Comparison of ENCODE assay signal across 8 cellular contexts in the genomic region with DNA sequence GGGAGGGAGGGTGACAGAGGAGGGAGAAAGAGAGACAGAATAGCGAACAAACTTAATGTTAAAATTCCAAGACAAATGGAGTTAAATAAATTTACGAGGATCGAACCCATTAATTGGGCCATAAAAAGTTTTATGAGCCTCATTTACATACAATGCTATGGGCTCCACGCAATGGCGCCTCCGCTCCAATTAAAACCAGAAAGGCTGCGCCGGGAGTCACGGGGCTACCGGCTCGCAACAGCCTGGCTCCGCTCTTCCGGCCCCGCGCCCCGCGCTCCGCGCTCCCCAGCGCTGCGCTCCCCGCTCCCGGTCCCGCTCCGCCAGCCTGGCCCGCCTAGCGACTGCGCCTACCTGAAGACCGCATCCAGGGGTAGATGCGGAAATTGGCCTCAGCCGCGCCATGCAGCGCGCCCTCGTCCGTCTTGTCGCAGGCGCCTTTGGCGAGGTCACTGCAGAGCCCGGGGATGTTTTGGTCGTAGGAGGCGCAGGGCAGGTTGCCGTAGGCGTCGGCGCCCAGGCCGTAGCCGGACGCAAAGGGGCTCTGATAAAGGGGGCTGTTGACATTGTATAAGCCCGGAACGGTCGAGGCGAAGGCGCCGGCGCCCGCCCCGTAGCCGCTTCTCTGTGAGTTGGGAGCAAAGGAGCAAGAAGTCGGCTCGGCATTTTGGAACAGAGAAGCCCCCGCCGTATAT. TPM values are rescaled to one million over a fixed set of nuclear protein-coding genes. Genes with fewer than 3 reads are reported as not detected.
DNase-seq lines count a peak whose midpoint lies in the region; ATAC-seq and TF ChIP-seq lines count a peak whose summit lies in the region.

No MANE protein-coding gene starts in this region.

- peak overlapping the region; percentile 81 to 93 (median 89) for H3K9ac ChIP-seq in skeletal muscle tissue (ENCODE audit: low read depth in 1 of 3, low read length in 3 of 3)

- H3K27ac ChIP-seq in SJSA1 (no peak overlapping the region; the same call in 1 of the 2 replicates), foreskin keratinocyte (peak overlapping the region; percentile 63), skeletal muscle tissue (ENCODE audit: low read depth, low read length) (peak overlapping the region; percentile 88)

- DNase-seq in DMS 273 (lab: John Stamatoyannopoulos, UW; ENCODE audit: unreplicated experiment) = peak; percentile 84
- no peak for DNase-seq in DMS 273 treated with DMSO at 0.1 percent for 48 hours (lab: John Stamatoyannopoulos, UW)
- peak; percentile 43 to 58 for DNase-seq in SJSA1 (ENCODE audit: low read depth in 1 of 2, low spot score in 2 of 2)
- peak; percentile 37 to 69 for DNase-seq in foreskin keratinocyte
- DNase-seq in NCI-H526 (lab: John Stamatoyannopoulos, UW) = no peak
- no peak for DNase-seq in middle frontal gyrus (ENCODE audit: extremely low spot score, low spot score)

- H3K4me3 ChIP-seq in SJSA1 (peak overlapping the region; percentile 46), skeletal muscle tissue (ENCODE audit: low read length in 3 of 3) (peak overlapping the region; percentile 75 to 89 (median 87))

- no peaks in the 10 kb centered on the region for H3K9me3 ChIP-seq in SJSA1 (replicated peaks)
- no peaks in the 10 kb centered on the region for H3K9me3 ChIP-seq in skeletal muscle tissue (ENCODE audit: control insufficient read depth in 3 of 3, low read length in 3 of 3)

- no peaks in the 10 kb centered on the region for H3K36me3 ChIP-seq in SJSA1
- H3K36me3 ChIP-seq in skeletal muscle tissue (ENCODE audit: control insufficient read depth in 3 of 3, insufficient read depth in 3 of 3, low read length in 3 of 3) = peaks cover 0 to 2% (median 0%) of the 10 kb centered on the region in 3 donors

- ATAC-seq in foreskin keratinocyte (peak; percentile 10), HG03025 (IDR thresholded peaks at IDR 0.05; ENCODE audit: low FRiP score, unreplicated experiment) (no peak)

- H3K4me1 ChIP-seq in SJSA1 (replicated peaks) (peaks cover 33% of the 10 kb centered on the region), foreskin keratinocyte (peaks cover 25% of the 10 kb centered on the region), skeletal muscle tissue (ENCODE audit: control insufficient read depth in 3 of 3, insufficient read depth in 3 of 3, low read length in 3 of 3) (peaks cover 27 to 42% (median 41%) of the 10 kb centered on the region in 3 donors)

- no peak for TF ChIP-seq CTCF in foreskin keratinocyte (conservative IDR thresholded peaks at IDR 0.05)

- no peaks in the 10 kb centered on the region; the same call in 1 of the 2 replicates for H3K27me3 ChIP-seq in SJSA1 (replicated peaks)
- no peaks in the 10 kb centered on the region for H3K27me3 ChIP-seq in foreskin keratinocyte
- H3K27me3 ChIP-seq in skeletal muscle tissue (ENCODE audit: control insufficient read depth in 3 of 3, insufficient read depth in 3 of 3, low read length in 3 of 3) = peaks cover 0 to 8% (median 0%) of the 10 kb centered on the region in 3 donors

RNA-seq across cellular contexts. Expression of a gene that starts 0.5 kb away (rescaled TPM):
- 0.09 and 2.9 TPM in 2 replicates for total RNA-seq in SJSA1 (2014; rRNA removed; shearing (Covaris generic))
- 13.1 and 13.3 TPM in 2 replicates for total RNA-seq in foreskin keratinocyte
- 14.5 and 15.6 TPM in 2 replicates for polyA plus RNA-seq in foreskin keratinocyte
- total RNA-seq in skeletal muscle tissue = 1.6 TPM

RNA-seq across cellular contexts. Expression of a gene that starts 3.6 kb away (rescaled TPM):
- 0.13 and 1.8 TPM in 2 replicates for total RNA-seq in SJSA1 (2014; rRNA removed; shearing (Covaris generic))
- total RNA-seq in foreskin keratinocyte (1.2 and 2.1 TPM in 2 replicates), skeletal muscle tissue (3.7 TPM)
- 1.0 and 1.4 TPM in 2 replicates for polyA plus RNA-seq in foreskin keratinocyte

RNA-seq across cellular contexts. Expression of a gene that starts 8.4 kb away (rescaled TPM):
- total RNA-seq in SJSA1 (2014; rRNA removed; shearing (Covaris generic)) = 0.79 TPM in 1 of 2 replicates, not detected in the other
- total RNA-seq in foreskin keratinocyte (2.6 and 3.4 TPM in 2 replicates), skeletal muscle tissue (3.1 TPM)
- polyA plus RNA-seq in foreskin keratinocyte = 0.31 and 0.40 TPM in 2 replicates

RNA-seq across cellular contexts. Expression of a gene that starts 9.4 kb away (rescaled TPM):
- 7.0 and 16.3 TPM in 2 replicates for total RNA-seq in SJSA1 (2014; rRNA removed; shearing (Covaris generic))
- total RNA-seq in foreskin keratinocyte (47.3 and 59.7 TPM in 2 replicates), skeletal muscle tissue (7.8 TPM)
- polyA plus RNA-seq in foreskin keratinocyte = 34.9 and 51.1 TPM in 2 replicates

RNA-seq across cellular contexts. Expression of a gene that starts 12.5 kb away (rescaled TPM):
- total RNA-seq in SJSA1 (2014; rRNA removed; shearing (Covaris generic)) = 0.79 and 0.81 TPM in 2 replicates
- 3.8 and 4.3 TPM in 2 replicates for total RNA-seq in foreskin keratinocyte
- polyA plus RNA-seq in foreskin keratinocyte = 2.4 and 3.0 TPM in 2 replicates
- total RNA-seq in skeletal muscle tissue = 4.2 TPM

Comparison
In these comparisons a context has a peak if more than half of its experiments do, and no peak if none do; other contexts are left out.
1. DNase-seq: peak in DMS 273 (single experiment), SJSA1 (2 of 2) and foreskin keratinocyte (2 of 2); none in DMS 273 treated with DMSO at 0.1 percent for 48 hours (single experiment), NCI-H526 (0 of 2) and middle frontal gyrus (single experiment).